Comparison of ENCODE assay signal across 19 cellular contexts in genomic region chr21:36610201-36610600, GRCh38.
DNase-seq lines count a peak whose midpoint lies in the region; ATAC-seq, FAIRE-seq and TF ChIP-seq lines count a peak whose summit lies in the region.
"Had no signal": no experiment of that assay in that cellular context is flagged by ENCODE, and none has a peak within 500 bp of the region (broad histone marks: within the 10 kb centered on the region; RNA-seq: fewer than 3 reads in every experiment).

No MANE protein-coding gene starts in this region.

- no peaks in the 10 kb centered on the region for H3F3A ChIP-seq in PC-3 (ENCODE audit: low read length, unreplicated experiment)

- DNase-seq in PC-3 (peak; percentile 42), dermis blood vessel endothelial cell (peak; percentile 59), fibroblast of villous mesenchyme (ENCODE audit: low read depth) (peak; percentile 10), smooth muscle cell of the brain vasculature (ENCODE audit: low read depth, low spot score) (peak; percentile 43), GM19238 (ENCODE audit: insufficient read length, low spot score) (no peak), C1 segment of cervical spinal cord (lab: John Stamatoyannopoulos, UW) (no peak), GM12892 (ENCODE audit: insufficient read length) (no peak), foreskin keratinocyte (no peak)
- DNase-seq: DMS79, GOT3, Karpas-422, NCI-H1417, NCI-H1694 treated with DMSO at 0.1 percent for 48 hours, NCI-H446, NCI-H526 had no signal

- CTCF ChIA-PET in PC-3 (lab: Charles Lee) = interaction anchor here (0.6 kb wide), 1 partner anchor 49 kb away, joined by 6 read pairs; no protein-coding TSS in a partner anchor

- POLR2A ChIA-PET in PC-3 (lab: Charles Lee; ENCODE audit: unreplicated experiment) = no interaction called here

- no peak for TF ChIP-seq CTCF in PC-3 (conservative IDR thresholded peaks at IDR 0.05; ENCODE audit: low read depth, low read length)
- TF ChIP-seq CTCF in fibroblast of villous mesenchyme (IDR thresholded peaks at IDR 0.05; ENCODE audit: insufficient read depth, low read depth, low read length) = no peak
- no peak for TF ChIP-seq CTCF in foreskin keratinocyte (conservative IDR thresholded peaks at IDR 0.05)

- TF ChIP-seq POLR2A in GM12892 (IDR thresholded peaks at IDR 0.05; ENCODE audit: low read depth, low read length) = no peak

- H3K27me3 ChIP-seq in PC-3 (ENCODE audit: low read length) (no peaks in the 10 kb centered on the region), foreskin keratinocyte (peaks cover 24% of the 10 kb centered on the region)
- H3K27me3 ChIP-seq: SJSA1 had no signal

- H3K9me2 ChIP-seq in PC-3 (replicated peaks; ENCODE audit: low read length) = no peaks in the 10 kb centered on the region

- H3K9ac ChIP-seq in PC-3 (ENCODE audit: low read length) = no peak overlapping the region

- H3K27ac ChIP-seq in PC-3 (ENCODE audit: low read length) (no peak overlapping the region), foreskin keratinocyte (no peak overlapping the region)
- H3K27ac ChIP-seq: A549, SJSA1 had no signal

- H3K4me1 ChIP-seq in PC-3 (ENCODE audit: insufficient read depth, low read length) (peaks cover 26% of the 10 kb centered on the region), foreskin keratinocyte (no peaks in the 10 kb centered on the region)
- H3K4me1 ChIP-seq: A549 had no signal

- ATAC-seq in PC-3 (peak; percentile 78), foreskin keratinocyte (no peak)
- ATAC-seq: A549, HCT116 had no signal

- intact Hi-C loops in PC-3 (cut with micrococcal nuclease) = no loop called here

- H3K4me3 ChIP-seq in PC-3 (ENCODE audit: low read length) (no peak overlapping the region), fibroblast of villous mesenchyme (ENCODE audit: low read depth, low read length) (no peak overlapping the region)
- H3K4me3 ChIP-seq: A549, SJSA1 had no signal

- no TSS peak for BruUV-seq in PC-3 (replicated peaks; lab: Mats Ljungman, UMichigan)

- H3K4me2 ChIP-seq in PC-3 (ENCODE audit: low read length) = peak overlapping the region; percentile 18; the same call in 1 of the 2 replicates
- H3K4me2 ChIP-seq: A549 had no signal

- no peaks in the 10 kb centered on the region for H4K20me1 ChIP-seq in PC-3 (ENCODE audit: low read length)

- no peak for FAIRE-seq in GM12892 (lab: Jason Lieb, UNC)
- FAIRE-seq: A549, RCC 7860 had no signal

- no peaks in the 10 kb centered on the region for H3K79me2 ChIP-seq in PC-3 (ENCODE audit: low read length)

- H3K9me3 ChIP-seq in PC-3 (ENCODE audit: low read length) = no peaks in the 10 kb centered on the region

- H2AFZ ChIP-seq in PC-3 (ENCODE audit: low read length) = no peak overlapping the region

- H3K36me3 ChIP-seq in PC-3 (ENCODE audit: low read depth, low read length) = no peaks in the 10 kb centered on the region
- H3K36me3 ChIP-seq: SJSA1 had no signal

Comparison
In these comparisons a context has a peak if more than half of its experiments do, and no peak if none do; other contexts are left out.
1. DNase-seq: peak in PC-3 (single experiment), dermis blood vessel endothelial cell (single experiment), fibroblast of villous mesenchyme (single experiment) and smooth muscle cell of the brain vasculature (single experiment); none in GM19238 (single experiment), C1 segment of cervical spinal cord (0 of 14), GM12892 (single experiment) and foreskin keratinocyte (0 of 2).